ENCODE assay signal across 10 cellular contexts in genomic region chr16:1828645-1829410, GRCh38. TPM values are rescaled to one million over a fixed set of nuclear protein-coding genes. Genes with fewer than 3 reads are reported as not detected.
DNase-seq lines count a peak whose midpoint lies in the region; ATAC-seq, FAIRE-seq and TF ChIP-seq lines count a peak whose summit lies in the region.
"Had no signal": no experiment of that assay in that cellular context is flagged by ENCODE, and none has a peak within 500 bp of the region (broad histone marks: within the 10 kb centered on the region; RNA-seq: fewer than 3 reads in every experiment).

No MANE protein-coding gene starts in this region.

- H3K4me1 ChIP-seq in SK-N-SH (ENCODE audit: control insufficient read depth in 1 of 2, insufficient read depth in 2 of 2, low read depth in 1 of 2, low read length in 1 of 2) (peaks cover 0 to 18% of the 10 kb centered on the region in 2 experiments; a peak in 3 of 4 replicates), endothelial cell of umbilical vein (ENCODE audit: control insufficient read depth, extremely low read depth, insufficient read depth, low read length) (peaks cover 20% of the 10 kb centered on the region)

- H3K4me1 Mint-ChIP-seq in osteocyte (ENCODE audit: unreplicated experiment): peaks cover 40% of the 10 kb centered on the region

- no peaks in the 10 kb centered on the region for H3K9me3 Mint-ChIP-seq in osteocyte (ENCODE audit: unreplicated experiment)
- H3K9me3 Mint-ChIP-seq: central memory CD8-positive, alpha-beta T cell had no signal

- POLR2A ChIA-PET in SK-N-SH (lab: Yijun Ruan, JAX) (no interaction called here), endothelial cell of umbilical vein (lab: Charles Lee) (no interaction called here)

- H3K4me3 Mint-ChIP-seq in osteocyte (ENCODE audit: unreplicated experiment): peak overlapping the region; percentile 91

- H3F3A ChIP-seq in SK-N-SH (replicated peaks; ENCODE audit: insufficient read depth): no peaks in the 10 kb centered on the region

- TF ChIP-seq EP300 in SK-N-SH (IDR thresholded peaks at IDR 0.05; ENCODE audit: borderline replicate concordance in 1 of 2, low read depth in 1 of 2, low read length in 1 of 2): no peak

- no peak for ATAC-seq in SK-N-SH treated with all-trans-retinoic acid at 6 μM for 48 hours
- no peak for ATAC-seq in stimulated activated naive CD8-positive, alpha-beta T cell treated with anti-CD3 and anti-CD28 coated beads, Interleukin-15, Interleukin-2, amounts not matched to agents 100 U/mL and 50 U/mL, for 24 hours

- H3K9me3 ChIP-seq in SK-N-SH (no peaks in the 10 kb centered on the region), endothelial cell of umbilical vein (replicated peaks; ENCODE audit: control insufficient read depth, insufficient read depth, low read length) (no peaks in the 10 kb centered on the region)

- H3K27ac ChIP-seq in SK-N-SH (ENCODE audit: low read depth in 2 of 2, low read length in 1 of 2) (no peak overlapping the region), endothelial cell of umbilical vein (ENCODE audit: insufficient read depth, low read depth, low read length) (no peak overlapping the region)

- no peaks in the 10 kb centered on the region for H3K27me3 Mint-ChIP-seq in osteocyte (ENCODE audit: unreplicated experiment)
- H3K27me3 Mint-ChIP-seq: central memory CD8-positive, alpha-beta T cell had no signal

- no TSS peak for BruUV-seq in endothelial cell of umbilical vein (replicated peaks; lab: Mats Ljungman, UMichigan)

- H4K20me1 ChIP-seq in SK-N-SH (ENCODE audit: insufficient read depth) (no peaks in the 10 kb centered on the region), endothelial cell of umbilical vein (replicated peaks; ENCODE audit: control insufficient read depth, extremely low read depth, insufficient read depth, low read length) (no peaks in the 10 kb centered on the region)

- no peak for TF ChIP-seq POLR2A in endothelial cell of umbilical vein (IDR thresholded peaks at IDR 0.05; ENCODE audit: low read depth, low read length)

- DNase-seq in SK-N-SH (no peak), OCI-M1 (lab: John Stamatoyannopoulos, UW) (peak; percentile 55), endothelial cell of umbilical vein (ENCODE audit: low read depth, low spot score) (no peak), osteocyte (ENCODE audit: extremely low spot score, unreplicated experiment) (no peak), D721Med (ENCODE audit: insufficient read length, low spot score) (no peak), cerebellar cortex (ENCODE audit: low spot score) (no peak)
- no peak for DNase-seq in stimulated activated naive CD8-positive, alpha-beta T cell treated with anti-CD3 and anti-CD28 coated beads, Interleukin-15, Interleukin-2, amounts not matched to agents 100 U/mL and 50 U/mL, for 24 hours
- DNase-seq: 8988T had no signal

- intact Hi-C loops in endothelial cell of umbilical vein (cut with micrococcal nuclease): no loop called here

- H3K9ac ChIP-seq in SK-N-SH: 0 out of 2 replicates have a peak overlapping the region, but pooled peaks have one; percentile 74
- H3K9ac ChIP-seq in endothelial cell of umbilical vein (replicated peaks; ENCODE audit: extremely low read depth, insufficient read depth, low read length): no peak overlapping the region

- CTCF ChIA-PET in SK-N-SH (lab: Yijun Ruan, JAX): interaction anchor here (1.9 kb wide), 1 partner anchor 101 kb away, joined by 4 read pairs; no protein-coding TSS in a partner anchor
- CTCF ChIA-PET in endothelial cell of umbilical vein (lab: Charles Lee): interaction anchor here (1.1 kb wide), 1 partner anchor 12 kb away, joined by 4 read pairs; no protein-coding TSS in a partner anchor

- H3K9me2 ChIP-seq in SK-N-SH: no peaks in the 10 kb centered on the region

- dilution Hi-C loops in endothelial cell of umbilical vein (cut with MboI; ENCODE audit: extremely low pct_ligation_motif_present, low sequenced_read_pairs): no loop called here

- TF ChIP-seq RAD21 in SK-N-SH (IDR thresholded peaks at IDR 0.05; ENCODE audit: low read length): no peak

- FAIRE-seq in endothelial cell of umbilical vein (lab: Jason Lieb, UNC) (no peak), D721Med (lab: Jason Lieb, UNC) (no peak)

- H3K36me3 Mint-ChIP-seq in osteocyte (ENCODE audit: unreplicated experiment): peaks cover 11% of the 10 kb centered on the region

- H2AFZ ChIP-seq in SK-N-SH (ENCODE audit: low read depth): no peak overlapping the region
- H2AFZ ChIP-seq in endothelial cell of umbilical vein (ENCODE audit: low read depth, low read length): no peak overlapping the region

- peaks cover 16 to 27% of the 10 kb centered on the region in 2 experiments for H3K36me3 ChIP-seq in SK-N-SH (replicated peaks in 1 of 2; ENCODE audit: control insufficient read depth in 1 of 2, insufficient read depth in 2 of 2, low read length in 1 of 2)
- H3K36me3 ChIP-seq in endothelial cell of umbilical vein (ENCODE audit: control insufficient read depth in 2 of 2, extremely low read depth in 1 of 2, insufficient read depth in 2 of 2, low read length in 2 of 2): peaks cover 0 to 2% of the 10 kb centered on the region in 2 experiments

- peaks cover 61% of the 10 kb centered on the region for H3K79me2 ChIP-seq in SK-N-SH (ENCODE audit: insufficient read depth)
- peaks cover 22% of the 10 kb centered on the region for H3K79me2 ChIP-seq in endothelial cell of umbilical vein (ENCODE audit: control insufficient read depth, insufficient read depth, low read length)

- no peak overlapping the region for H3K27ac Mint-ChIP-seq in osteocyte (ENCODE audit: unreplicated experiment)

- no peaks in the 10 kb centered on the region for H3K9me1 ChIP-seq in endothelial cell of umbilical vein (replicated peaks; ENCODE audit: control insufficient read depth, extremely low read depth, insufficient read depth, low read length)

- peak overlapping the region; percentile 96 for H3K4me2 ChIP-seq in SK-N-SH
- H3K4me2 ChIP-seq in endothelial cell of umbilical vein (ENCODE audit: insufficient read depth, low read length): peak overlapping the region; percentile 81

- peak overlapping the region; percentile 95 to 99; a peak in 3 of 4 replicates for H3K4me3 ChIP-seq in SK-N-SH (ENCODE audit: low read depth in 2 of 2, low read length in 1 of 2)
- H3K4me3 ChIP-seq in endothelial cell of umbilical vein (replicated peaks in 1 of 3; ENCODE audit: insufficient read depth in 1 of 3, low read depth in 1 of 3, low read length in 3 of 3): peak overlapping the region in 1 of 3 experiments; percentile 75

- 73% methylated on average over 11 of the region's 11 CpGs for WGBS in SK-N-SH (ENCODE audit: low lambda C conversion rate)

- H3K27me3 ChIP-seq in SK-N-SH (ENCODE audit: insufficient read depth): no peaks in the 10 kb centered on the region
- no peaks in the 10 kb centered on the region for H3K27me3 ChIP-seq in endothelial cell of umbilical vein (ENCODE audit: control insufficient read depth in 2 of 2, insufficient read depth in 2 of 2, low read length in 2 of 2)

- no peak for TF ChIP-seq CTCF in SK-N-SH (IDR thresholded peaks at IDR 0.05)
- TF ChIP-seq CTCF in endothelial cell of umbilical vein (IDR thresholded peaks at IDR 0.05; ENCODE audit: extremely low read depth in 1 of 2, insufficient read depth in 1 of 2, low read depth in 1 of 2, low read length in 2 of 2): no peak
- TF ChIP-seq CTCF in osteocyte (IDR thresholded peaks at IDR 0.05): no peak
- no peak for TF ChIP-seq CTCF in D721Med (IDR thresholded peaks at IDR 0.05; ENCODE audit: insufficient read depth, missing control alignments)

RNA-seq across cellular contexts. Expression of gene FAHD1, which starts 1.8 kb away (rescaled TPM):
- polyA plus RNA-seq in SK-N-SH (2012; rRNA removed): 58.2 and 59.0 TPM in 2 replicates
- 36.6 and 57.1 TPM in 2 replicates for polyA plus RNA-seq in SK-N-SH (2012; cell fraction: cytosol; rRNA removed)
- polyA plus RNA-seq in SK-N-SH (2012; cell fraction: nucleus; rRNA removed): 27.7 and 32.2 TPM in 2 replicates
- 27.9 and 44.8 TPM in 2 replicates for total RNA-seq in endothelial cell of umbilical vein
- 69.2 and 85.0 TPM in 2 replicates for polyA plus RNA-seq in endothelial cell of umbilical vein
- polyA plus RNA-seq in endothelial cell of umbilical vein (2011; cell fraction: cytosol; rRNA removed): 77.9 and 81.8 TPM in 2 replicates
- 19.9 and 22.1 TPM in 2 replicates for polyA plus RNA-seq in endothelial cell of umbilical vein (2011; cell fraction: nucleus; rRNA removed)
- 34.1 and 40.2 TPM in 2 replicates for polyA plus RNA-seq in endothelial cell of umbilical vein (2012)
- polyA minus RNA-seq in endothelial cell of umbilical vein: 77.7 and 86.6 TPM in 2 replicates
- polyA minus RNA-seq in endothelial cell of umbilical vein (2011; cell fraction: cytosol; rRNA and poly(A)+ RNA removed): 33.1 TPM
- 21.0 and 32.6 TPM in 2 replicates for polyA minus RNA-seq in endothelial cell of umbilical vein (2011; cell fraction: nucleus; rRNA and poly(A)+ RNA removed)
- 25.9 and 29.5 TPM in 2 replicates for total RNA-seq in osteocyte

RNA-seq across cellular contexts. Expression of gene HAGH, which starts 2.2 kb away (rescaled TPM):
- polyA plus RNA-seq in SK-N-SH (2012; rRNA removed) (119 and 138 TPM in 2 replicates), endothelial cell of umbilical vein (84.2 and 122 TPM in 2 replicates)
- polyA plus RNA-seq in SK-N-SH (2012; cell fraction: cytosol; rRNA removed): 66.9 and 102 TPM in 2 replicates
- polyA plus RNA-seq in SK-N-SH (2012; cell fraction: nucleus; rRNA removed): 88.7 and 92.4 TPM in 2 replicates
- total RNA-seq in endothelial cell of umbilical vein (54.3 and 56.4 TPM in 2 replicates), osteocyte (55.0 and 57.0 TPM in 2 replicates)
- 55.3 and 77.9 TPM in 2 replicates for polyA plus RNA-seq in endothelial cell of umbilical vein (2011; cell fraction: cytosol; rRNA removed)
- polyA plus RNA-seq in endothelial cell of umbilical vein (2011; cell fraction: nucleus; rRNA removed): 46.2 and 50.2 TPM in 2 replicates
- polyA plus RNA-seq in endothelial cell of umbilical vein (2012): 36.4 and 54.0 TPM in 2 replicates
- 37.4 and 56.4 TPM in 2 replicates for polyA minus RNA-seq in endothelial cell of umbilical vein
- 22.3 TPM for polyA minus RNA-seq in endothelial cell of umbilical vein (2011; cell fraction: cytosol; rRNA and poly(A)+ RNA removed)
- 8.8 and 23.1 TPM in 2 replicates for polyA minus RNA-seq in endothelial cell of umbilical vein (2011; cell fraction: nucleus; rRNA and poly(A)+ RNA removed)

RNA-seq across cellular contexts. Expression of gene IGFALS, which starts 35.3 kb away (rescaled TPM):
- polyA plus RNA-seq in SK-N-SH (2012; rRNA removed) (0.02 and 0.03 TPM in 2 replicates), endothelial cell of umbilical vein (0.03 TPM in 1 of 2 replicates, not detected in the other)
- polyA plus RNA-seq in SK-N-SH (2012; cell fraction: cytosol; rRNA removed): not detected in 2 replicates
- polyA plus RNA-seq in SK-N-SH (2012; cell fraction: nucleus; rRNA removed): 0.10 and 0.26 TPM in 2 replicates
- total RNA-seq in endothelial cell of umbilical vein (not detected in 2 replicates), osteocyte (0.34 and 0.43 TPM in 2 replicates)
- polyA plus RNA-seq in endothelial cell of umbilical vein (2011; cell fraction: cytosol; rRNA removed): not detected in 2 replicates
- not detected in 2 replicates for polyA plus RNA-seq in endothelial cell of umbilical vein (2011; cell fraction: nucleus; rRNA removed)
- polyA plus RNA-seq in endothelial cell of umbilical vein (2012): not detected in 2 replicates
- not detected in 2 replicates for polyA minus RNA-seq in endothelial cell of umbilical vein
- polyA minus RNA-seq in endothelial cell of umbilical vein (2011; cell fraction: cytosol; rRNA and poly(A)+ RNA removed): not detected
- polyA minus RNA-seq in endothelial cell of umbilical vein (2011; cell fraction: nucleus; rRNA and poly(A)+ RNA removed): not detected in 2 replicates

RNA-seq across cellular contexts. Expression of gene MEIOB, which starts 43.1 kb away (rescaled TPM):
- polyA plus RNA-seq in SK-N-SH (2012; rRNA removed) (0.05 TPM in 1 of 2 replicates, not detected in the other), endothelial cell of umbilical vein (0.04 TPM in 1 of 2 replicates, not detected in the other)
- polyA plus RNA-seq in SK-N-SH (2012; cell fraction: cytosol; rRNA removed): 0.04 TPM in 2 replicates
- polyA plus RNA-seq in SK-N-SH (2012; cell fraction: nucleus; rRNA removed): 0.13 and 0.27 TPM in 2 replicates
- total RNA-seq in endothelial cell of umbilical vein (not detected in 2 replicates), osteocyte (0.63 and 1.2 TPM in 2 replicates)
- 0.05 and 0.13 TPM in 2 replicates for polyA plus RNA-seq in endothelial cell of umbilical vein (2011; cell fraction: cytosol; rRNA removed)
- polyA plus RNA-seq in endothelial cell of umbilical vein (2011; cell fraction: nucleus; rRNA removed): 0.15 and 0.18 TPM in 2 replicates
- 0.12 TPM in 1 of 2 replicates, not detected in the other for polyA plus RNA-seq in endothelial cell of umbilical vein (2012)
- polyA minus RNA-seq in endothelial cell of umbilical vein: 0.81 TPM in 1 of 2 replicates, not detected in the other
- not detected for polyA minus RNA-seq in endothelial cell of umbilical vein (2011; cell fraction: cytosol; rRNA and poly(A)+ RNA removed)
- not detected in 2 replicates for polyA minus RNA-seq in endothelial cell of umbilical vein (2011; cell fraction: nucleus; rRNA and poly(A)+ RNA removed)

RNA-seq across cellular contexts. Expression of gene NUBP2, which starts 46.1 kb away (rescaled TPM):
- 73.2 and 75.4 TPM in 2 replicates for polyA plus RNA-seq in SK-N-SH (2012; rRNA removed)
- polyA plus RNA-seq in SK-N-SH (2012; cell fraction: cytosol; rRNA removed): 30.1 and 51.3 TPM in 2 replicates
- polyA plus RNA-seq in SK-N-SH (2012; cell fraction: nucleus; rRNA removed): 98.8 and 129 TPM in 2 replicates
- 55.0 and 58.2 TPM in 2 replicates for total RNA-seq in endothelial cell of umbilical vein
- polyA plus RNA-seq in endothelial cell of umbilical vein: 69.6 and 85.4 TPM in 2 replicates
- polyA plus RNA-seq in endothelial cell of umbilical vein (2011; cell fraction: cytosol; rRNA removed): 38.7 and 64.8 TPM in 2 replicates
- polyA plus RNA-seq in endothelial cell of umbilical vein (2011; cell fraction: nucleus; rRNA removed): 47.3 and 53.2 TPM in 2 replicates
- polyA plus RNA-seq in endothelial cell of umbilical vein (2012): 37.5 and 46.5 TPM in 2 replicates
- polyA minus RNA-seq in endothelial cell of umbilical vein: 12.2 and 15.6 TPM in 2 replicates
- polyA minus RNA-seq in endothelial cell of umbilical vein (2011; cell fraction: cytosol; rRNA and poly(A)+ RNA removed): 48.7 TPM
- polyA minus RNA-seq in endothelial cell of umbilical vein (2011; cell fraction: nucleus; rRNA and poly(A)+ RNA removed): 12.0 and 20.8 TPM in 2 replicates
- 55.5 and 56.3 TPM in 2 replicates for total RNA-seq in osteocyte
